30 cellular contexts compared by ENCODE assay signal in genomic region chr10:11158080-11158479, GRCh38.
DNase-seq lines count a peak whose midpoint lies in the region; ATAC-seq and TF ChIP-seq lines count a peak whose summit lies in the region.
"Had no signal": no experiment of that assay in that cellular context is flagged by ENCODE, and none has a peak within 500 bp of the region (broad histone marks: within the 10 kb centered on the region; RNA-seq: fewer than 3 reads in every experiment).

No MANE protein-coding gene starts in this region.

- intact Hi-C loops in PC-3 (cut with micrococcal nuclease) = no loop called here

- no peak for DNase-seq in HEK293T (ENCODE audit: extremely low spot score)
- no peak for DNase-seq in activated naive CD8-positive, alpha-beta T cell treated with anti-CD3 and anti-CD28 coated beads, Interleukin-2, amount 10 ng/mL, durations not matched to agents 7 days and 5 days
- DNase-seq in naive thymus-derived CD8-positive, alpha-beta T cell = no peak
- DNase-seq in NCI-H1417 (lab: John Stamatoyannopoulos, UW) = no peak
- no peak for DNase-seq in PC-3
- no peak for DNase-seq in epidermal melanocyte (ENCODE audit: insufficient read length, low spot score)
- DNase-seq in SIG-M5 (lab: John Stamatoyannopoulos, UW) = no peak
- DNase-seq: ACHN; activated CD4-positive, alpha-beta T cell treated with anti-CD3 and anti-CD28 coated beads, Interleukin-2, amount 50 U/mL, for 1 hour; activated CD4-positive, CD25-positive, alpha-beta regulatory T cell; activated CD8-positive, alpha-beta memory T cell treated with anti-CD3 and anti-CD28 coated beads, Interleukin-2, amount 10 ng/mL, durations not matched to agents 7 days and 5 days; activated naive CD4-positive, alpha-beta T cell; amygdala; BE2C; Caco-2; DMS53; effector memory CD4-positive, alpha-beta T cell; erythroblast; MV-4-11; NCI-H146; NCI-H510A treated with DMSO at 0.1 percent for 48 hours; nucleus accumbens; right lobe of liver; spleen; T-helper 1 cell; transverse colon had no signal

- H3K36me3 Mint-ChIP-seq in activated naive CD8-positive, alpha-beta T cell treated with anti-CD3 and anti-CD28 coated beads, Interleukin-2, amount 10 ng/mL, durations not matched to agents 7 days and 5 days = peaks cover 6% of the 10 kb centered on the region
- H3K36me3 Mint-ChIP-seq in naive thymus-derived CD8-positive, alpha-beta T cell = peaks cover 0 to 2% (median 0%) of the 10 kb centered on the region in 3 donors

- no TSS peak for BruUV-seq in PC-3 (replicated peaks; lab: Mats Ljungman, UMichigan)

- H3K4me3 Mint-ChIP-seq in activated naive CD8-positive, alpha-beta T cell treated with anti-CD3 and anti-CD28 coated beads, Interleukin-2, amount 10 ng/mL, durations not matched to agents 7 days and 5 days = peak overlapping the region; percentile 14
- H3K4me3 Mint-ChIP-seq in naive thymus-derived CD8-positive, alpha-beta T cell = peak overlapping the region; percentile 47 to 72 (median 66)
- H3K4me3 Mint-ChIP-seq: activated CD8-positive, alpha-beta memory T cell treated with anti-CD3 and anti-CD28 coated beads, Interleukin-2, amount 10 ng/mL, durations not matched to agents 7 days and 5 days had no signal

- no peaks in the 10 kb centered on the region for H3K27me3 Mint-ChIP-seq in activated naive CD8-positive, alpha-beta T cell treated with anti-CD3 and anti-CD28 coated beads, Interleukin-2, amount 10 ng/mL, durations not matched to agents 7 days and 5 days
- no peaks in the 10 kb centered on the region for H3K27me3 Mint-ChIP-seq in naive thymus-derived CD8-positive, alpha-beta T cell
- H3K27me3 Mint-ChIP-seq: activated CD8-positive, alpha-beta memory T cell treated with anti-CD3 and anti-CD28 coated beads, Interleukin-2, amount 10 ng/mL, durations not matched to agents 7 days and 5 days had no signal

- peak overlapping the region; percentile 0 to 47 (median 18); a peak in 16 of 22 replicates for H3K4me2 ChIP-seq in BLaER1 treated with 17β-estradiol and CSF1 and Interleukin-3, amounts not matched to agents 10 nM and 100 nM
- H3K4me2 ChIP-seq in PC-3 (ENCODE audit: low read length) = no peak overlapping the region

- no peaks in the 10 kb centered on the region for H3K79me2 ChIP-seq in PC-3 (ENCODE audit: low read length)

- no peak overlapping the region for H3K27ac ChIP-seq in BLaER1 treated with 17β-estradiol and CSF1 and Interleukin-3, amounts not matched to agents 10 nM and 100 nM
- no peak overlapping the region for H3K27ac ChIP-seq in PC-3 (ENCODE audit: low read length)
- H3K27ac ChIP-seq: coronary artery, right lobe of liver, transverse colon had no signal

- peaks cover 63% of the 10 kb centered on the region for H3K4me1 Mint-ChIP-seq in activated naive CD8-positive, alpha-beta T cell treated with anti-CD3 and anti-CD28 coated beads, Interleukin-2, amount 10 ng/mL, durations not matched to agents 7 days and 5 days
- peaks cover 52 to 100% (median 93%) of the 10 kb centered on the region in 4 donors for H3K4me1 Mint-ChIP-seq in naive thymus-derived CD8-positive, alpha-beta T cell

- peaks cover 0 to 7% (median 0%) of the 10 kb centered on the region in 11 experiments; a peak in 1 of 22 replicates for H3K36me3 ChIP-seq in BLaER1 treated with 17β-estradiol and CSF1 and Interleukin-3, amounts not matched to agents 10 nM and 100 nM
- no peaks in the 10 kb centered on the region for H3K36me3 ChIP-seq in PC-3 (ENCODE audit: low read depth, low read length)
- H3K36me3 ChIP-seq: BE2C, HAP-1, right lobe of liver, spleen, transverse colon had no signal

- H3K9ac ChIP-seq in BLaER1 treated with 17β-estradiol and CSF1 and Interleukin-3, amounts not matched to agents 10 nM and 100 nM = no peak overlapping the region
- H3K9ac ChIP-seq in PC-3 (ENCODE audit: low read length) = no peak overlapping the region

- no peaks in the 10 kb centered on the region for H3F3A ChIP-seq in PC-3 (ENCODE audit: low read length, unreplicated experiment)

- POLR2A ChIA-PET in HEK293T (lab: Yijun Ruan, JAX) (no interaction called here), PC-3 (lab: Charles Lee; ENCODE audit: unreplicated experiment) (no interaction called here)
- POLR2A ChIA-PET in activated naive CD8-positive, alpha-beta T cell treated with anti-CD3 and anti-CD28 coated beads, Interleukin-2, amount 10 ng/mL, durations not matched to agents 7 days and 5 days (lab: Charles Lee) = interaction anchor here (1.2 to 4.4 kb wide), 4 partner anchors 8 to 20 kb away, joined by 3 to 43 read pairs (median 14); no protein-coding TSS in a partner anchor
- POLR2A ChIA-PET in naive thymus-derived CD8-positive, alpha-beta T cell (lab: Charles Lee) = interaction anchor here (6.2 to 24.2 kb wide), 2 partner anchors 10 to 14 kb away, joined by 119 to 970 read pairs; no protein-coding TSS in a partner anchor

- H3K4me1 ChIP-seq in BLaER1 treated with 17β-estradiol and CSF1 and Interleukin-3, amounts not matched to agents 10 nM and 100 nM = peaks cover 49 to 65% (median 57%) of the 10 kb centered on the region in 10 experiments
- no peaks in the 10 kb centered on the region for H3K4me1 ChIP-seq in PC-3 (ENCODE audit: insufficient read depth, low read length)
- H3K4me1 ChIP-seq: BE2C, Caco-2, HAP-1, right lobe of liver had no signal

- ATAC-seq in activated naive CD8-positive, alpha-beta T cell treated with anti-CD3 and anti-CD28 coated beads, Interleukin-2, amount 10 ng/mL, durations not matched to agents 7 days and 5 days (ENCODE audit: low read depth) = no peak
- peak in 1 of 2 donors; percentile 21 for ATAC-seq in naive thymus-derived CD8-positive, alpha-beta T cell
- no peak for ATAC-seq in PC-3
- ATAC-seq: activated CD8-positive, alpha-beta memory T cell treated with anti-CD3 and anti-CD28 coated beads, Interleukin-2, amount 10 ng/mL, durations not matched to agents 7 days and 5 days had no signal

- H3K27ac Mint-ChIP-seq in activated naive CD8-positive, alpha-beta T cell treated with anti-CD3 and anti-CD28 coated beads, Interleukin-2, amount 10 ng/mL, durations not matched to agents 7 days and 5 days = peak overlapping the region; percentile 73
- peak overlapping the region in 9 of 10 donors; percentile 77 to 95 (median 92) for H3K27ac Mint-ChIP-seq in naive thymus-derived CD8-positive, alpha-beta T cell
- H3K27ac Mint-ChIP-seq: activated CD8-positive, alpha-beta memory T cell treated with anti-CD3 and anti-CD28 coated beads, Interleukin-2, amount 10 ng/mL, durations not matched to agents 7 days and 5 days; progenitor cell of endocrine pancreas had no signal

- peaks cover 0 to 30% (median 22%) of the 10 kb centered on the region in 11 experiments; a peak in 18 of 22 replicates for H3K9me3 ChIP-seq in BLaER1 treated with 17β-estradiol and CSF1 and Interleukin-3, amounts not matched to agents 10 nM and 100 nM (replicated peaks in 1 of 11)
- H3K9me3 ChIP-seq in PC-3 (ENCODE audit: low read length) = no peaks in the 10 kb centered on the region
- H3K9me3 ChIP-seq: BE2C, HAP-1, right lobe of liver, spleen, transverse colon had no signal

- no peaks in the 10 kb centered on the region for H3K9me2 ChIP-seq in PC-3 (replicated peaks; ENCODE audit: low read length)

- CTCF ChIA-PET in HEK293T (lab: Yijun Ruan, JAX) = no interaction called here
- CTCF ChIA-PET in PC-3 (lab: Charles Lee) = no interaction called here

- H3K4me3 ChIP-seq in BLaER1 treated with 17β-estradiol and CSF1 and Interleukin-3, amounts not matched to agents 10 nM and 100 nM = no peak overlapping the region
- no peak overlapping the region for H3K4me3 ChIP-seq in PC-3 (ENCODE audit: low read length)
- H3K4me3 ChIP-seq: coronary artery, HAP-1, right lobe of liver, spleen, transverse colon had no signal

- no peak overlapping the region for H2AFZ ChIP-seq in PC-3 (ENCODE audit: low read length)

- no peaks in the 10 kb centered on the region for H3K9me3 Mint-ChIP-seq in activated naive CD8-positive, alpha-beta T cell treated with anti-CD3 and anti-CD28 coated beads, Interleukin-2, amount 10 ng/mL, durations not matched to agents 7 days and 5 days
- peaks cover 0 to 12% (median 0%) of the 10 kb centered on the region in 9 donors for H3K9me3 Mint-ChIP-seq in naive thymus-derived CD8-positive, alpha-beta T cell

- no peak for TF ChIP-seq CTCF in PC-3 (conservative IDR thresholded peaks at IDR 0.05; ENCODE audit: low read depth, low read length)

- H4K20me1 ChIP-seq in BLaER1 treated with 17β-estradiol and CSF1 and Interleukin-3, amounts not matched to agents 10 nM and 100 nM = no peaks in the 10 kb centered on the region
- H4K20me1 ChIP-seq in PC-3 (ENCODE audit: low read length) = no peaks in the 10 kb centered on the region

- no peaks in the 10 kb centered on the region; a peak in 1 of 22 replicates for H3K27me3 ChIP-seq in BLaER1 treated with 17β-estradiol and CSF1 and Interleukin-3, amounts not matched to agents 10 nM and 100 nM
- H3K27me3 ChIP-seq in PC-3 (ENCODE audit: low read length) = no peaks in the 10 kb centered on the region
- H3K27me3 ChIP-seq: right lobe of liver, spleen, transverse colon had no signal

TF ChIP-seq in HEK293T, 16 proteins besides CTCF, POLR2A, EP300 and RAD21:
- no peak for TF ChIP-seq HDGF (IDR thresholded peaks at IDR 0.05; ENCODE audit: borderline replicate concordance)
- 0 out of 2 replicates have a peak, but pooled peaks have one; percentile 5 for TF ChIP-seq PKNOX1 (IDR thresholded peaks at IDR 0.05)
- TF ChIP-seq L3MBTL2 (conservative IDR thresholded peaks at IDR 0.05) = no peak
- no peak for TF ChIP-seq FOXA1 (IDR thresholded peaks at IDR 0.05)
- TF ChIP-seq BHLHE40 (IDR thresholded peaks at IDR 0.05; ENCODE audit: borderline replicate concordance) = no peak
- no peak for TF ChIP-seq TARDBP (IDR thresholded peaks at IDR 0.05)
- TF ChIP-seq ARNT (IDR thresholded peaks at IDR 0.05) = no peak

Comparison
In these comparisons a context has a peak if more than half of its experiments do, and no peak if none do; other contexts are left out.
1. POLR2A ChIA-PET loops: an anchor here in activated naive CD8-positive, alpha-beta T cell treated with anti-CD3 and anti-CD28 coated beads, Interleukin-2, amount 10 ng/mL, durations not matched to agents 7 days and 5 days (1.2 to 4.4 kb wide) and naive thymus-derived CD8-positive, alpha-beta T cell (6.2 to 24.2 kb wide); none called in HEK293T and PC-3.